11 cellular contexts compared by ENCODE assay signal in genomic region chr17:9432867-9433495, GRCh38.
DNase-seq lines count a peak whose midpoint lies in the region; ATAC-seq, FAIRE-seq and TF ChIP-seq lines count a peak whose summit lies in the region.
"Had no signal": no experiment of that assay in that cellular context is flagged by ENCODE, and none has a peak within 500 bp of the region (broad histone marks: within the 10 kb centered on the region; RNA-seq: fewer than 3 reads in every experiment).

No MANE protein-coding gene starts in this region.

- no peaks in the 10 kb centered on the region for H4K20me1 ChIP-seq in astrocyte (ENCODE audit: insufficient read depth, low read length)

- peak overlapping the region; percentile 69 for H3K27ac Mint-ChIP-seq in astrocyte (ENCODE audit: unreplicated experiment)
- H3K27ac Mint-ChIP-seq in nephron progenitor cell, result peak overlapping the region; percentile 20

- no peaks in the 10 kb centered on the region for H3K36me3 ChIP-seq in astrocyte (ENCODE audit: insufficient read depth, low read length)

- no peak overlapping the region for H3K9ac ChIP-seq in astrocyte (ENCODE audit: low read length)

- H3K9me3 ChIP-seq in astrocyte (ENCODE audit: insufficient read depth, low read depth, low read length), result no peaks in the 10 kb centered on the region

- no peak overlapping the region for H3K27ac ChIP-seq in astrocyte (ENCODE audit: low read depth, low read length)

- intact Hi-C loops in left colon (cut with DNase I, micrococcal nuclease), result no loop called here

- H3K27me3 Mint-ChIP-seq in astrocyte (ENCODE audit: low read depth, unreplicated experiment), result no peaks in the 10 kb centered on the region
- no peaks in the 10 kb centered on the region for H3K27me3 Mint-ChIP-seq in nephron progenitor cell (ENCODE audit: low read depth, poor library complexity)

- H3K9me3 Mint-ChIP-seq in astrocyte (ENCODE audit: unreplicated experiment), result no peaks in the 10 kb centered on the region
- peaks cover 12% of the 10 kb centered on the region for H3K9me3 Mint-ChIP-seq in nephron progenitor cell

- FAIRE-seq in astrocyte (lab: Jason Lieb, UNC), result peak; percentile 17

- no peaks in the 10 kb centered on the region for H3K27me3 ChIP-seq in astrocyte (ENCODE audit: insufficient read depth, low read length)

- peaks cover 17% of the 10 kb centered on the region for H3K4me1 Mint-ChIP-seq in astrocyte (ENCODE audit: low read depth, unreplicated experiment)
- peaks cover 25% of the 10 kb centered on the region for H3K4me1 Mint-ChIP-seq in nephron progenitor cell

- no peak overlapping the region for H3K4me2 ChIP-seq in astrocyte (ENCODE audit: low read length)

- no peaks in the 10 kb centered on the region for H3K79me2 ChIP-seq in astrocyte (ENCODE audit: insufficient read depth, low read length)

- ATAC-seq in GM18867 (IDR thresholded peaks at IDR 0.05; ENCODE audit: unreplicated experiment) (peak; percentile 42), HG03280 (IDR thresholded peaks at IDR 0.05; ENCODE audit: unreplicated experiment) (no peak), left colon (no peak), HG02588 (IDR thresholded peaks at IDR 0.05; ENCODE audit: unreplicated experiment) (no peak)
- ATAC-seq: stimulated activated naive CD8-positive, alpha-beta T cell treated with anti-CD3 and anti-CD28 coated beads, Interleukin-15, Interleukin-2, amounts not matched to agents 100 U/mL and 50 U/mL, for 24 hours had no signal

- no peak overlapping the region for H3K4me3 Mint-ChIP-seq in astrocyte (ENCODE audit: unreplicated experiment)
- no peak overlapping the region for H3K4me3 Mint-ChIP-seq in nephron progenitor cell

- no peaks in the 10 kb centered on the region for H3K4me1 ChIP-seq in astrocyte (ENCODE audit: insufficient read depth, low read length)

- H3K4me3 ChIP-seq in AG09309 (ENCODE audit: control insufficient read depth, low read depth, low read length), result no peak overlapping the region
- no peak overlapping the region for H3K4me3 ChIP-seq in astrocyte (ENCODE audit: insufficient read depth, low read depth, low read length)

- H3K36me3 Mint-ChIP-seq in astrocyte (ENCODE audit: low read depth, unreplicated experiment) (peaks cover 3% of the 10 kb centered on the region), nephron progenitor cell (ENCODE audit: low read depth) (peaks cover 31% of the 10 kb centered on the region)

- DNase-seq in AG09309 (ENCODE audit: low read depth) (peak; percentile 34), astrocyte (ENCODE audit: low read depth) (peak; percentile 82), nephron progenitor cell (no peak), left colon (no peak), NCI-H748 treated with DMSO at 0.1 percent for 48 hours (lab: John Stamatoyannopoulos, UW) (no peak)
- DNase-seq: NCI-H146; SHP77; stimulated activated naive CD8-positive, alpha-beta T cell treated with anti-CD3 and anti-CD28 coated beads, Interleukin-15, Interleukin-2, amounts not matched to agents 100 U/mL and 50 U/mL, for 24 hours had no signal

- no peak overlapping the region for H2AFZ ChIP-seq in astrocyte (ENCODE audit: low read depth, low read length)

- TF ChIP-seq CTCF in AG09309 (IDR thresholded peaks at IDR 0.05; ENCODE audit: control insufficient read depth, insufficient read depth, low read depth, low read length, missing control alignments), result no peak
- no peak for TF ChIP-seq CTCF in astrocyte (IDR thresholded peaks at IDR 0.05; ENCODE audit: insufficient read depth, low read depth, low read length)
- TF ChIP-seq CTCF in nephron progenitor cell (IDR thresholded peaks at IDR 0.05), result no peak

Comparison
In these comparisons a context has a peak if more than half of its experiments do, and no peak if none do; other contexts are left out.
1. DNase-seq: peak in AG09309 (single experiment) and astrocyte (single experiment); none in nephron progenitor cell (single experiment), left colon (0 of 2) and NCI-H748 treated with DMSO at 0.1 percent for 48 hours (single experiment).